In genomic region chrX:148878371-148878770, GRCh38 we compare ENCODE assay signal across 24 cellular contexts.
DNase-seq lines count a peak whose midpoint lies in the region; TF ChIP-seq lines count a peak whose summit lies in the region.
"Had no signal": no experiment of that assay in that cellular context is flagged by ENCODE, and none has a peak within 500 bp of the region (broad histone marks: within the 10 kb centered on the region; RNA-seq: fewer than 3 reads in every experiment).

No MANE protein-coding gene starts in this region.

- no peak overlapping the region for H3K9ac ChIP-seq in mammary epithelial cell (ENCODE audit: insufficient read depth, low read length)
- H3K9ac ChIP-seq: neural progenitor cell had no signal

- peak overlapping the region; percentile 34 for H3K4me2 ChIP-seq in mammary epithelial cell (ENCODE audit: insufficient read depth, low read depth, low read length)
- H3K4me2 ChIP-seq: neural progenitor cell had no signal

- no peaks in the 10 kb centered on the region for H3K27me3 Mint-ChIP-seq in T-helper 2 cell treated with Interferon-gamma antibody and Interleukin-4, amounts not matched to agents 5 μg/mL and 100 μg/mL, for 36 hours (ENCODE audit: low read depth)
- H3K27me3 Mint-ChIP-seq: activated CD4-positive, alpha-beta memory T cell treated with anti-CD3 and anti-CD28 coated beads for 36 hours; CD4-positive, alpha-beta memory T cell; stimulated activated naive CD8-positive, alpha-beta T cell treated with anti-CD3 and anti-CD28 coated beads, Interleukin-15, Interleukin-2, amounts not matched to agents 100 ng/mL and 50 ng/mL, for 24 hours; type B pancreatic cell had no signal

- BruUV-seq in mammary epithelial cell (replicated peaks; lab: Mats Ljungman, UMichigan) = no TSS peak

- H3K4me3 Mint-ChIP-seq in T-helper 2 cell treated with Interferon-gamma antibody and Interleukin-4, amounts not matched to agents 5 μg/mL and 100 μg/mL, for 36 hours = no peak overlapping the region
- H3K4me3 Mint-ChIP-seq: activated CD4-positive, alpha-beta memory T cell treated with anti-CD3 and anti-CD28 coated beads for 36 hours; CD4-positive, alpha-beta memory T cell; neural progenitor cell; stimulated activated naive CD8-positive, alpha-beta T cell treated with anti-CD3 and anti-CD28 coated beads, Interleukin-15, Interleukin-2, amounts not matched to agents 100 ng/mL and 50 ng/mL, for 24 hours; T-cell; type B pancreatic cell had no signal

- WGBS in mammary epithelial cell (ENCODE audit: low coverage, missing lambda C conversion rate) = 19% methylated on average over 5 of the region's 5 CpGs
- 72 to 82% (median 77%) methylated on average over 5 of the region's 5 CpGs for WGBS in ovary, 3 donors

- H3K9me3 Mint-ChIP-seq in T-helper 2 cell treated with Interferon-gamma antibody and Interleukin-4, amounts not matched to agents 5 μg/mL and 100 μg/mL, for 36 hours = no peaks in the 10 kb centered on the region
- H3K9me3 Mint-ChIP-seq: activated CD4-positive, alpha-beta memory T cell treated with anti-CD3 and anti-CD28 coated beads for 36 hours; CD4-positive, alpha-beta memory T cell; neural progenitor cell; stimulated activated naive CD8-positive, alpha-beta T cell treated with anti-CD3 and anti-CD28 coated beads, Interleukin-15, Interleukin-2, amounts not matched to agents 100 ng/mL and 50 ng/mL, for 24 hours; T-cell had no signal

- TF ChIP-seq POLR2A in ovary (IDR thresholded peaks at IDR 0.05) = no peak

- TF ChIP-seq EP300 in ovary (IDR thresholded peaks at IDR 0.05) = no peak

- H3K79me2 ChIP-seq in mammary epithelial cell (ENCODE audit: insufficient read depth, low read length) = no peaks in the 10 kb centered on the region

- no peaks in the 10 kb centered on the region for H3K36me3 Mint-ChIP-seq in T-helper 2 cell treated with Interferon-gamma antibody and Interleukin-4, amounts not matched to agents 5 μg/mL and 100 μg/mL, for 36 hours (ENCODE audit: low read depth)
- H3K36me3 Mint-ChIP-seq: activated CD4-positive, alpha-beta memory T cell treated with anti-CD3 and anti-CD28 coated beads for 36 hours; CD4-positive, alpha-beta memory T cell; neural progenitor cell; T-cell; type B pancreatic cell had no signal

- H3K27ac Mint-ChIP-seq in T-helper 2 cell treated with Interferon-gamma antibody and Interleukin-4, amounts not matched to agents 5 μg/mL and 100 μg/mL, for 36 hours = no peak overlapping the region
- H3K27ac Mint-ChIP-seq: activated CD4-positive, alpha-beta memory T cell treated with anti-CD3 and anti-CD28 coated beads for 36 hours; CD4-positive, alpha-beta memory T cell; neural progenitor cell; stimulated activated naive CD8-positive, alpha-beta T cell treated with anti-CD3 and anti-CD28 coated beads, Interleukin-15, Interleukin-2, amounts not matched to agents 100 ng/mL and 50 ng/mL, for 24 hours; T-cell; type B pancreatic cell had no signal

- TF ChIP-seq CTCF in mammary epithelial cell (conservative IDR thresholded peaks at IDR 0.05 in 1 of 2, IDR thresholded peaks at IDR 0.05 in 1 of 2; ENCODE audit: extremely low read depth in 1 of 2, insufficient read depth in 1 of 2, low read depth in 1 of 2, low read length in 2 of 2) = no peak
- TF ChIP-seq CTCF in ovary (IDR thresholded peaks at IDR 0.05) = no peak

- in situ Hi-C loops in mammary epithelial cell (cut with MboI; ENCODE audit: low sequenced_read_pairs in 2 of 2) = no loop called here

- H3K4me1 ChIP-seq in mammary epithelial cell (ENCODE audit: insufficient read depth, low read length) (peaks cover 19% of the 10 kb centered on the region), ovary (ENCODE audit: insufficient read depth) (no peaks in the 10 kb centered on the region)
- H3K4me1 ChIP-seq: body of pancreas, neural progenitor cell had no signal

- intact Hi-C loops in mammary epithelial cell (cut with micrococcal nuclease) = no loop called here
- intact Hi-C loops in ovary (cut with DNase I) = no loop called here

- H3K27me3 ChIP-seq in mammary epithelial cell (ENCODE audit: insufficient read depth, low read length) = no peaks in the 10 kb centered on the region
- H3K27me3 ChIP-seq in ovary = no peaks in the 10 kb centered on the region
- H3K27me3 ChIP-seq: body of pancreas, neural progenitor cell had no signal

- H3K4me1 Mint-ChIP-seq in T-helper 2 cell treated with Interferon-gamma antibody and Interleukin-4, amounts not matched to agents 5 μg/mL and 100 μg/mL, for 36 hours (ENCODE audit: low read depth) = no peaks in the 10 kb centered on the region
- H3K4me1 Mint-ChIP-seq: CD4-positive, alpha-beta memory T cell; neural progenitor cell; T-cell had no signal

- H3K9me3 ChIP-seq in mammary epithelial cell (replicated peaks; ENCODE audit: insufficient read depth, low read length) (no peaks in the 10 kb centered on the region), ovary (no peaks in the 10 kb centered on the region)
- H3K9me3 ChIP-seq: body of pancreas had no signal

- no peak overlapping the region for H3K4me3 ChIP-seq in mammary epithelial cell (replicated peaks in 1 of 3; ENCODE audit: insufficient read depth in 1 of 3, low read depth in 2 of 3, low read length in 3 of 3)
- H3K4me3 ChIP-seq in ovary = no peak overlapping the region
- H3K4me3 ChIP-seq: body of pancreas, neural progenitor cell had no signal

- CTCF ChIA-PET in mammary epithelial cell (lab: Charles Lee; ENCODE audit: low non-redundant PET) = no interaction called here

- no peaks in the 10 kb centered on the region for H4K20me1 ChIP-seq in mammary epithelial cell (ENCODE audit: insufficient read depth, low read length)

- H3K36me3 ChIP-seq in mammary epithelial cell (ENCODE audit: insufficient read depth, low read length) (no peaks in the 10 kb centered on the region), ovary (no peaks in the 10 kb centered on the region)
- H3K36me3 ChIP-seq: neural progenitor cell had no signal

- DNase-seq in AG08395 (ENCODE audit: low spot score) (peak; percentile 13), M059J (ENCODE audit: low read depth) (peak; percentile 82), mammary epithelial cell (peak; percentile 62), iris pigment epithelial cell (ENCODE audit: low read depth) (peak; percentile 21), NCI-H1694 treated with DMSO at 0.1 percent for 48 hours (lab: John Stamatoyannopoulos, UW) (no peak), ovary (no peak), CD1c-positive myeloid dendritic cell (ENCODE audit: extremely low spot score) (no peak)
- no peak for DNase-seq in T-helper 2 cell treated with Interferon-gamma antibody and Interleukin-4, amounts not matched to agents 5 μg/mL and 100 μg/mL, for 36 hours (ENCODE audit: low spot score)
- DNase-seq: activated CD4-positive, alpha-beta memory T cell treated with anti-CD3 and anti-CD28 coated beads for 36 hours; activated naive CD4-positive, alpha-beta T cell; body of pancreas; CD4-positive, alpha-beta memory T cell; dermis blood vessel endothelial cell; DMS79 treated with DMSO at 0.1 percent for 48 hours; islet precursor cell; MM.1S; NCI-H1930; NCI-H446 treated with DMSO at 0.1 percent for 48 hours; NK-92 treated with Interleukin-12 subunit alpha and Interleukin-12 subunit beta, amount 100 ng/mL, for 24 hours; retina; T-cell had no signal

- peak overlapping the region; percentile 61 for H2AFZ ChIP-seq in mammary epithelial cell (ENCODE audit: low read depth, low read length)
- H2AFZ ChIP-seq: neural progenitor cell had no signal

- dilution Hi-C loops in mammary epithelial cell (cut with HindIII; ENCODE audit: low sequenced_read_pairs) = no loop called here

- H3K27ac ChIP-seq in mammary epithelial cell (ENCODE audit: insufficient read depth, low read depth, low read length) (peak overlapping the region; percentile 62), ovary (no peak overlapping the region)
- H3K27ac ChIP-seq: body of pancreas, neural progenitor cell had no signal

Comparison
In these comparisons a context has a peak if more than half of its experiments do, and no peak if none do; other contexts are left out.
1. DNase-seq: peak in AG08395 (single experiment), M059J (single experiment), mammary epithelial cell (single experiment) and iris pigment epithelial cell (single experiment); none in NCI-H1694 treated with DMSO at 0.1 percent for 48 hours (single experiment), ovary (0 of 5), T-helper 2 cell treated with Interferon-gamma antibody and Interleukin-4, amounts not matched to agents 5 μg/mL and 100 μg/mL, for 36 hours (single experiment) and CD1c-positive myeloid dendritic cell (single experiment).